Comparison of ENCODE assay signal across 33 cellular contexts in genomic region chr10:121110369-121110768, GRCh38.
"Had no signal": no experiment of that assay in that cellular context is flagged by ENCODE, and none has a peak within 500 bp of the region (broad histone marks: within the 10 kb centered on the region; RNA-seq: fewer than 3 reads in every experiment).

No MANE protein-coding gene starts in this region.

- H3K9me3 ChIP-seq: MG63 had no signal

- H3K4me3 ChIP-seq: MG63 had no signal

- H3K36me3 ChIP-seq: MG63 had no signal

- DNase-seq: Karpas-422, Kasumi-1, MG63, MM.1S, MV-4-11, NCI-H1048, NCI-H1092, NCI-H1092 treated with DMSO at 0.1 percent for 48 hours, NCI-H1105, NCI-H1105 treated with DMSO at 0.1 percent for 48 hours, NCI-H1417, NCI-H1417 treated with DMSO at 0.1 percent for 48 hours, NCI-H1436, NCI-H1436 treated with DMSO at 0.1 percent for 48 hours, NCI-H146, NCI-H1694, NCI-H1694 treated with DMSO at 0.1 percent for 48 hours, NCI-H187, NCI-H187 treated with DMSO at 0.1 percent for 48 hours, NCI-H1930, NCI-H2029, NCI-H2029 treated with DMSO at 0.1 percent for 48 hours, NCI-H2081, NCI-H2081 treated with DMSO at 0.1 percent for 48 hours, NCI-H2107, NCI-H2171, NCI-H2227 treated with DMSO at 0.1 percent for 48 hours, NCI-H226, NCI-H345, NCI-H446, NCI-H446 treated with DMSO at 0.1 percent for 48 hours, NCI-H510A, NCI-H510A treated with DMSO at 0.1 percent for 48 hours had no signal
